In the genomic region with DNA sequence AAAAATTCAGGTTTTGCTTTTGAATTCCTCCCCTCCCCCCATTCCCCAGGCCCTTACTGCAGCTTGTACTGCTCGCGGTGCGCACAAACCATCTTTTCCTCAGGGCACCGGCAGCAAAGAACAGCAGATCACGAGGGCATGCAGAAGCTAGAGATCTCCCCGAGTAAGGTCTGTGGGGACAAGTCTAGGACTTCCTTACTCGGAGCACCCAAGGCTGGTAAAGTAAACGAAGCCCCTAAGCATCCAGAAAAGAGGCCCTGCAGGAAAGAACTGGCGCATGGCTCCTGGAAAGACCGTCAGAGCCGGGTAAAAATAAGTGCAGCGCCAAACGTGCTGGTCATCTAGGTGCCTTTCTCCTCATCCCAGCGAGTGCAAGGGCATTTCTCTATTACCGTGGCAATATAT, we compare ENCODE assay signal across 8 cellular contexts. TPM values are rescaled to one million over a fixed set of nuclear protein-coding genes. Genes with fewer than 3 reads are reported as not detected.
DNase-seq lines count a peak whose midpoint lies in the region; ATAC-seq, FAIRE-seq and TF ChIP-seq lines count a peak whose summit lies in the region.

No MANE protein-coding gene starts in this region.

- intact Hi-C loops in CD8-positive, alpha-beta T cell (cut with DNase I, micrococcal nuclease), result loop anchor here (1.0 to 10.0 kb wide), 13 partner anchors 9 to 968 kb away; partner anchors contain the start of genes C2CD5 (in 2 of the 2), GOLT1B (in 2 of the 2), PYROXD1 (in 2 of the 2) and RECQL (in 2 of the 2)
- intact Hi-C loops in K562 (cut with micrococcal nuclease), result loop anchor here (10.0 kb wide), 1 partner anchor 152 kb away; the partner anchor contains the start of genes GOLT1B and RECQL
- intact Hi-C loops in gastrocnemius medialis (cut with DNase I; ENCODE audit: low total_unique reads), result loop anchor here (1.0 to 10.0 kb wide), 3 partner anchors 132 to 220 kb away; partner anchors contain the start of genes GOLT1B, PYROXD1, RECQL and SPX

- POLR2A ChIA-PET in CD8-positive, alpha-beta T cell (lab: Charles Lee), result interaction anchor here (0.6 to 4.5 kb wide), 23 partner anchors 8 to 887 kb away, joined by 3 to 75 read pairs (median 6); partner anchors contain the start of genes C2CD5, CMAS, GOLT1B and RECQL
- POLR2A ChIA-PET in K562 (lab: Yijun Ruan, JAX), result interaction anchor here (1.1 to 2.2 kb wide), 5 partner anchors 8 to 24 kb away, joined by 3 to 12 read pairs (median 3); no protein-coding TSS in a partner anchor

- in situ Hi-C loops in K562 (cut with MboI), result no loop called here
- in situ Hi-C loops in gastrocnemius medialis (cut with MboI; ENCODE audit: low sequenced_read_pairs in 4 of 4), result loop anchor here in 1 of 4 donors (10.0 kb wide), 1 partner anchor 152 kb away; the partner anchor contains the start of genes GOLT1B and RECQL

- peak overlapping the region; percentile 87 to 95 for H3K9ac ChIP-seq in K562 (ENCODE audit: insufficient read depth in 1 of 2, low read depth in 2 of 2, low read length in 2 of 2)

- CTCF ChIA-PET in CD8-positive, alpha-beta T cell (lab: Charles Lee), result interaction anchor here (0.8 to 3.1 kb wide), 7 partner anchors 8 to 130 kb away, joined by 3 to 35 read pairs (median 4); no protein-coding TSS in a partner anchor
- CTCF ChIA-PET in K562 (lab: Yijun Ruan, JAX; ENCODE audit: low intra/inter-chr PET ratio), result no interaction called here

- peak in 5 of 7 experiments; percentile 27 to 65 (median 42) for DNase-seq in CD8-positive, alpha-beta T cell
- DNase-seq in K562 (ENCODE audit: extremely low read depth in 1 of 4, low spot score in 3 of 4), result peak; percentile 11 to 51 (median 14)
- DNase-seq in gastrocnemius medialis, result no peak
- DNase-seq in mesenteric fat pad (ENCODE audit: low spot score), result no peak

- TF ChIP-seq POLR2A in K562 (conservative IDR thresholded peaks at IDR 0.05), result no peak
- no peak for TF ChIP-seq POLR2A in gastrocnemius medialis (IDR thresholded peaks at IDR 0.05)

- peak overlapping the region; percentile 99 for H3K27ac Mint-ChIP-seq in CD8-positive, alpha-beta T cell

- peak; percentile 54 for FAIRE-seq in K562 (lab: Jason Lieb, UNC)

- peak overlapping the region; percentile 99 for H3K4me3 Mint-ChIP-seq in CD8-positive, alpha-beta T cell

- BruUV-seq in K562 (replicated peaks; lab: Mats Ljungman, UMichigan), result no TSS peak

- no peak for TF ChIP-seq EP300 in K562 (IDR thresholded peaks at IDR 0.05; ENCODE audit: low read length)

- H3K9me3 ChIP-seq in CD8-positive, alpha-beta T cell (ENCODE audit: low read length), result no peaks in the 10 kb centered on the region
- H3K9me3 ChIP-seq in K562 (replicated peaks; ENCODE audit: control insufficient read depth, insufficient read depth, low read depth, low read length) (no peaks in the 10 kb centered on the region; the same call in 1 of the 2 replicates), gastrocnemius medialis (no peaks in the 10 kb centered on the region)

- peak overlapping the region; percentile 70 for H3K27ac ChIP-seq in CD8-positive, alpha-beta T cell (ENCODE audit: low read depth, low read length)
- H3K27ac ChIP-seq in K562 (ENCODE audit: extremely low read depth, low read depth, low read length) (peak overlapping the region; percentile 95), gastrocnemius medialis (peak overlapping the region; percentile 79 to 87 (median 82))

- peak overlapping the region; percentile 94 for H3K4me2 ChIP-seq in K562 (ENCODE audit: insufficient read depth, low read length)

- H3K4me3 ChIP-seq in CD8-positive, alpha-beta T cell (ENCODE audit: low read depth, low read length), result peak overlapping the region; percentile 72
- H3K4me3 ChIP-seq in K562 (peak overlapping the region; percentile 89), iPS-11a (ENCODE audit: low read depth, low read length) (peak overlapping the region; percentile 99), gastrocnemius medialis (peak overlapping the region; percentile 75 to 88 (median 77))

- no peaks in the 10 kb centered on the region for H3K27me3 Mint-ChIP-seq in CD8-positive, alpha-beta T cell (ENCODE audit: low read depth)

- peaks cover 58% of the 10 kb centered on the region for H3K79me2 ChIP-seq in K562 (ENCODE audit: control insufficient read depth, insufficient read depth, low read length)

- peak; percentile 12 for ATAC-seq in CD8-positive, alpha-beta T cell
- ATAC-seq in GM19452 (IDR thresholded peaks at IDR 0.05; ENCODE audit: unreplicated experiment) (peak; percentile 36), HG03565 (IDR thresholded peaks at IDR 0.05; ENCODE audit: unreplicated experiment) (peak; percentile 21), SK-N-SH treated with all-trans-retinoic acid at 6 μM for 48 hours (peak; percentile 71), K562 (peak; percentile 72), gastrocnemius medialis (peak in 1 of 2 donors; percentile 49)

- H3K4me1 Mint-ChIP-seq in CD8-positive, alpha-beta T cell (ENCODE audit: low read depth), result peaks cover 64% of the 10 kb centered on the region

- no peaks in the 10 kb centered on the region for H4K20me1 ChIP-seq in K562 (replicated peaks; ENCODE audit: control insufficient read depth, insufficient read depth, low read length)

- peaks cover 12% of the 10 kb centered on the region for H3K36me3 ChIP-seq in CD8-positive, alpha-beta T cell (ENCODE audit: insufficient read depth, low read length)
- H3K36me3 ChIP-seq in K562 (ENCODE audit: control insufficient read depth, insufficient read depth, low read length) (peaks cover 46% of the 10 kb centered on the region), gastrocnemius medialis (peaks cover 0 to 12% of the 10 kb centered on the region in 2 donors)

- no peaks in the 10 kb centered on the region for H3K27me3 ChIP-seq in CD8-positive, alpha-beta T cell (ENCODE audit: insufficient read depth, low read length)
- H3K27me3 ChIP-seq in K562 (ENCODE audit: control insufficient read depth in 2 of 2, insufficient read depth in 2 of 2, low read length in 2 of 2) (no peaks in the 10 kb centered on the region), gastrocnemius medialis (no peaks in the 10 kb centered on the region)

- no peak for TF ChIP-seq RAD21 in K562 (CRISPR knock-in tag; conservative IDR thresholded peaks at IDR 0.05 in 1 of 2, IDR thresholded peaks at IDR 0.05 in 1 of 2)

- peak overlapping the region; percentile 69 for H2AFZ ChIP-seq in K562 (ENCODE audit: low read depth, low read length)

- no peaks in the 10 kb centered on the region for H3K9me3 Mint-ChIP-seq in CD8-positive, alpha-beta T cell

- TF ChIP-seq CTCF in CD8-positive, alpha-beta T cell (IDR thresholded peaks at IDR 0.05), result no peak
- TF ChIP-seq CTCF in K562 (IDR thresholded peaks at IDR 0.05 in 2 of 3, conservative IDR thresholded peaks at IDR 0.05 in 1 of 3; ENCODE audit: insufficient read depth in 2 of 3, low read depth in 1 of 3, low read length in 3 of 3), result no peak
- TF ChIP-seq CTCF in gastrocnemius medialis (IDR thresholded peaks at IDR 0.05 in 4 of 5, conservative IDR thresholded peaks at IDR 0.05 in 1 of 5), result no peak

- WGBS in K562 (ENCODE audit: insufficient coverage, low coverage, missing lambda C conversion rate), result 0% methylated on average over 9 of the region's 15 CpGs

- peaks cover 52% of the 10 kb centered on the region for H3K36me3 Mint-ChIP-seq in CD8-positive, alpha-beta T cell

- H3K9me1 ChIP-seq in K562 (ENCODE audit: control insufficient read depth, insufficient read depth, low read length), result no peaks in the 10 kb centered on the region

- peaks cover 42% of the 10 kb centered on the region for H3K4me1 ChIP-seq in CD8-positive, alpha-beta T cell (ENCODE audit: insufficient read depth, low read length)
- H3K4me1 ChIP-seq in K562 (replicated peaks in 1 of 2; ENCODE audit: control insufficient read depth in 2 of 2, insufficient read depth in 2 of 2, low read length in 2 of 2) (peaks cover 8% of the 10 kb centered on the region in 2 experiments; a peak in 3 of 5 replicates), gastrocnemius medialis (peaks cover 18% of the 10 kb centered on the region in 2 donors)

RNA-seq across cellular contexts. Expression of gene LDHB, which starts 0.7 kb away (rescaled TPM):
- 100 to 1,000 TPM; 492 to 577 TPM for total RNA-seq in CD8-positive, alpha-beta T cell
- total RNA-seq in K562 (2011; cell fraction: chromatin; rRNA removed; ENCODE audit: low replicate concordance), result 74.2 and 159 TPM in 2 replicates
- 72.0 and 82.6 TPM in 2 replicates for total RNA-seq in K562 (2011; cell fraction: nucleolus; rRNA removed)
- total RNA-seq in K562 (2011; cell fraction: nucleoplasm; rRNA removed), result 129 and 165 TPM in 2 replicates
- total RNA-seq in K562 (2014; rRNA removed) (710 and 743 TPM in 2 replicates), K562 (2014; rRNA removed; fragmentation: Illumina TruSeq; extraction: Trizol) (1,339 and 1,452 TPM in 2 replicates), K562 (2015; rRNA removed; fragmentation: Illumina TruSeq; extraction: Trizol) (871 and 888 TPM in 2 replicates), K562 (2021) (919 and 939 TPM in 2 replicates), gastrocnemius medialis (100 to 1,000 TPM in 2 of 4 donors, 10 to 100 TPM in 2; 76.4 to 229 (median 125) TPM), mesenteric fat pad (900 TPM)
- polyA plus RNA-seq in K562 (2011; rRNA removed) (993 and 1,477 TPM in 2 replicates), K562 (2014; fragmentation: Illumina TruSeq; extraction: Trizol) (968 and 1,051 TPM in 2 replicates), K562 (2014; fragmentation: Nextera tagmentation; extraction: Ambion mirVana) (1,000 to 10,000 TPM; 2,666 to 2,680 TPM), K562 (2014; rRNA removed) (875 and 947 TPM in 2 replicates)
- 303 and 725 TPM in 2 replicates for polyA plus RNA-seq in K562 (2011; cell fraction: cytosol; rRNA removed)
- polyA plus RNA-seq in K562 (2011; cell fraction: nucleus; rRNA removed), result 114 and 246 TPM in 2 replicates
- 674 and 1,073 TPM in 2 replicates for polyA plus RNA-seq in K562 (2012)
- polyA minus RNA-seq in K562 (2011; rRNA and poly(A)+ RNA removed), result 1,250 and 1,470 TPM in 2 replicates
- 267 and 360 TPM in 2 replicates for polyA minus RNA-seq in K562 (2011; cell fraction: cytosol; rRNA and poly(A)+ RNA removed)
- polyA minus RNA-seq in K562 (2011; cell fraction: nucleus; rRNA and poly(A)+ RNA removed), result 66.6 and 146 TPM in 2 replicates

RNA-seq across cellular contexts. Expression of gene GYS2, which starts 52.3 kb away (rescaled TPM):
- total RNA-seq in CD8-positive, alpha-beta T cell, result under 1 TPM in 1 of 2 experiments, not detected in 1; 0.17 TPM
- not detected in 2 replicates for total RNA-seq in K562 (2011; cell fraction: chromatin; rRNA removed; ENCODE audit: low replicate concordance)
- not detected in 2 replicates for total RNA-seq in K562 (2011; cell fraction: nucleolus; rRNA removed)
- total RNA-seq in K562 (2011; cell fraction: nucleoplasm; rRNA removed), result not detected in 2 replicates
- total RNA-seq in K562 (2014; rRNA removed), result not detected in 2 replicates
- total RNA-seq in K562 (2014; rRNA removed; fragmentation: Illumina TruSeq; extraction: Trizol), result not detected in 2 replicates
- total RNA-seq in K562 (2015; rRNA removed; fragmentation: Illumina TruSeq; extraction: Trizol), result not detected in 2 replicates
- total RNA-seq in K562 (2021), result not detected in 2 replicates
- polyA plus RNA-seq in K562 (2011; rRNA removed), result not detected in 2 replicates
- polyA plus RNA-seq in K562 (2011; cell fraction: cytosol; rRNA removed), result not detected in 2 replicates
- not detected in 2 replicates for polyA plus RNA-seq in K562 (2011; cell fraction: nucleus; rRNA removed)
- polyA plus RNA-seq in K562 (2012), result not detected in 2 replicates
- polyA plus RNA-seq in K562 (2014; fragmentation: Illumina TruSeq; extraction: Trizol), result not detected in 2 replicates
- polyA plus RNA-seq in K562 (2014; fragmentation: Nextera tagmentation; extraction: Ambion mirVana), result not detected
- polyA plus RNA-seq in K562 (2014; rRNA removed), result not detected in 2 replicates
- not detected in 2 replicates for polyA minus RNA-seq in K562 (2011; rRNA and poly(A)+ RNA removed)
- polyA minus RNA-seq in K562 (2011; cell fraction: cytosol; rRNA and poly(A)+ RNA removed), result not detected in 2 replicates
- not detected in 2 replicates for polyA minus RNA-seq in K562 (2011; cell fraction: nucleus; rRNA and poly(A)+ RNA removed)
- total RNA-seq in gastrocnemius medialis, result under 1 TPM in 1 of 4 donors, not detected in 3; 0.11 TPM
- total RNA-seq in mesenteric fat pad, result 0.10 TPM

Comparison
In these comparisons a context has a peak if more than half of its experiments do, and no peak if none do; other contexts are left out.
1. DNase-seq: peak in CD8-positive, alpha-beta T cell (5 of 7) and K562 (4 of 4); none in gastrocnemius medialis (0 of 2) and mesenteric fat pad (single experiment).
2. Peak in every context shown above with its lines, with median percentiles within 50 percentile points of each other: H3K27ac ChIP-seq and H3K4me3 ChIP-seq.